In the genomic region with DNA sequence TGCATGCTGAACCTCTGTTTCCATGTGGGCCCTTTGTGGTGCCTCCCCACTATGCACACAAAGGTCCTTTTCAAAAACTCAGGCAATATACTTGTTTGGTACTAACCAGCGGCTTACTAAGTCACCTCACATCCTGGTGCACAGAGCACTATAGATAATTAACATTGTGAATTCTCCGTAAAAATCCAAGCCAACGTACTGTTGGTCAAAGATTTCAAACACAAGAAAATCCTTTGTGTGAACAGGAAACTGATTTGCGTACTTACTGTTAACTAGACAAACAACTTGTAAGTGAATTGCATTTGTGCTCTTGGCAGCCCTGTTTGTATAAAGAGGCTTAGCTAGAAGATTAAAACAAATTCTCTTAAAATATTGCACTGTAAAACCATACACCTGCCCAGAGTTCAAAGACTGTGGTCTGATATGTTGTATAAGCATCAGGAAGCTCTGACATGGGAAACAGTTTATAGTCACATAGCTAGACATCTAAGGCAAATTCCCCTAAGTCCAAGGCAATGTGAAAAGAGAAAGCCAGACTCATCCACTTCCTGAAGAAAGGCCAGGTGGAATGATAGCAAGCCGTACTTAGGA, we compare ENCODE assay signal across 9 cellular contexts.
DNase-seq lines count a peak whose midpoint lies in the region; ATAC-seq lines count a peak whose summit lies in the region.
"Had no signal": no experiment of that assay in that cellular context is flagged by ENCODE, and none has a peak within 500 bp of the region (broad histone marks: within the 10 kb centered on the region; RNA-seq: fewer than 3 reads in every experiment).

No MANE protein-coding gene starts in this region.

- no peak overlapping the region for H3K4ac ChIP-seq in neuronal stem cell (ENCODE audit: low read length)

- H2AFZ ChIP-seq in neuronal stem cell (ENCODE audit: low read length): peak overlapping the region; percentile 43

- H3K9me3 Mint-ChIP-seq in naive thymus-derived CD8-positive, alpha-beta T cell: no peaks in the 10 kb centered on the region

- H2BK120ac ChIP-seq in neuronal stem cell (ENCODE audit: low read depth, low read length): no peak overlapping the region

- H2BK12ac ChIP-seq in neuronal stem cell (ENCODE audit: low read length): no peak overlapping the region

- H3K27me3 ChIP-seq in neuronal stem cell (ENCODE audit: control insufficient read depth in 3 of 3, insufficient read depth in 3 of 3, low read depth in 1 of 3, low read length in 3 of 3): no peaks in the 10 kb centered on the region

- H3K9me3 ChIP-seq in neuronal stem cell (replicated peaks in 1 of 2; ENCODE audit: control insufficient read depth in 2 of 2, insufficient read depth in 1 of 2, low read depth in 1 of 2, low read length in 2 of 2): no peaks in the 10 kb centered on the region
- H3K9me3 ChIP-seq: thoracic aorta had no signal

- DNase-seq in DMS53 treated with DMSO at 0.1 percent for 48 hours (lab: John Stamatoyannopoulos, UW; ENCODE audit: unreplicated experiment) (peak; percentile 91), NCI-H1436 treated with DMSO at 0.1 percent for 48 hours (lab: John Stamatoyannopoulos, UW) (peak; percentile 23), cerebellar cortex (ENCODE audit: low spot score) (peak; percentile 60), neuronal stem cell (ENCODE audit: low spot score) (no peak), NCI-H226 (no peak), RKO (ENCODE audit: low spot score) (no peak)
- DNase-seq in naive thymus-derived CD8-positive, alpha-beta T cell: no peak
- DNase-seq: activated CD8-positive, alpha-beta memory T cell treated with anti-CD3 and anti-CD28 coated beads, Interleukin-2, amount 50 U/mL, for 48 hours had no signal

- H3K27ac Mint-ChIP-seq in naive thymus-derived CD8-positive, alpha-beta T cell: peak overlapping the region in 1 of 10 donors; percentile 62

- no peak overlapping the region for H3K18ac ChIP-seq in neuronal stem cell (ENCODE audit: low read length)

- H3K36me3 ChIP-seq in neuronal stem cell (replicated peaks in 1 of 2; ENCODE audit: control insufficient read depth in 2 of 2, insufficient read depth in 2 of 2, low read length in 2 of 2): no peaks in the 10 kb centered on the region
- H3K36me3 ChIP-seq: thoracic aorta had no signal

- peaks cover 4 to 8% of the 10 kb centered on the region in 2 donors for H3K4me1 ChIP-seq in neuronal stem cell (ENCODE audit: control insufficient read depth in 2 of 2, insufficient read depth in 1 of 2, low read depth in 1 of 2, low read length in 2 of 2)

- H3K4me1 Mint-ChIP-seq in naive thymus-derived CD8-positive, alpha-beta T cell: peaks cover 16 to 37% (median 26%) of the 10 kb centered on the region in 4 donors

- H2BK5ac ChIP-seq in neuronal stem cell (ENCODE audit: low read length): no peak overlapping the region

- POLR2A ChIA-PET in naive thymus-derived CD8-positive, alpha-beta T cell (lab: Charles Lee): no interaction called here

- no peak overlapping the region for H2BK15ac ChIP-seq in neuronal stem cell (ENCODE audit: low read length)

- ATAC-seq in naive thymus-derived CD8-positive, alpha-beta T cell: no peak

- H3K14ac ChIP-seq in neuronal stem cell (ENCODE audit: low read length): no peak overlapping the region

- no peak overlapping the region for H3K4me3 Mint-ChIP-seq in naive thymus-derived CD8-positive, alpha-beta T cell

- no peak overlapping the region for H4K91ac ChIP-seq in neuronal stem cell (ENCODE audit: low read depth, low read length, poor library complexity)

- no CpG with 5 or more reads among the region's 5 CpGs for WGBS in neuronal stem cell (ENCODE audit: extremely low coverage in 2 of 2, insufficient read length in 2 of 2, insufficient replicate concordance in 1 of 2), 2 donors

- peaks cover 24 to 35% (median 29%) of the 10 kb centered on the region in 3 donors for H3K36me3 Mint-ChIP-seq in naive thymus-derived CD8-positive, alpha-beta T cell

- H2AK5ac ChIP-seq in neuronal stem cell (ENCODE audit: low read depth, low read length): no peak overlapping the region

- H3K79me1 ChIP-seq in neuronal stem cell (ENCODE audit: low read depth, low read length): no peaks in the 10 kb centered on the region

- no peaks in the 10 kb centered on the region for H3K27me3 Mint-ChIP-seq in naive thymus-derived CD8-positive, alpha-beta T cell

- H3K4me2 ChIP-seq in neuronal stem cell (ENCODE audit: insufficient read depth, low read length, poor library complexity, severe bottlenecking): no peak overlapping the region

- H3K27ac ChIP-seq in neuronal stem cell (replicated peaks; ENCODE audit: low read length): no peak overlapping the region
- H3K27ac ChIP-seq: thoracic aorta had no signal

- H3K23ac ChIP-seq in neuronal stem cell (ENCODE audit: low read depth, low read length, poor library complexity): no peak overlapping the region

- H3K9ac ChIP-seq in neuronal stem cell (ENCODE audit: low read depth, low read length, poor library complexity): no peak overlapping the region

- H4K8ac ChIP-seq in neuronal stem cell (ENCODE audit: low read depth, low read length): no peak overlapping the region

- no peak overlapping the region for H3K4me3 ChIP-seq in neuronal stem cell (ENCODE audit: low read length in 2 of 2)
- H3K4me3 ChIP-seq: thoracic aorta had no signal

Comparison
In these comparisons a context has a peak if more than half of its experiments do, and no peak if none do; other contexts are left out.
1. DNase-seq: peak in DMS53 treated with DMSO at 0.1 percent for 48 hours (single experiment), NCI-H1436 treated with DMSO at 0.1 percent for 48 hours (single experiment) and cerebellar cortex (single experiment); none in neuronal stem cell (single experiment), NCI-H226 (single experiment), naive thymus-derived CD8-positive, alpha-beta T cell (0 of 10) and RKO (single experiment).